Comparison of ENCODE assay signal across 31 cellular contexts in genomic region chr20:18087054-18087453, GRCh38. TPM values are rescaled to one million over a fixed set of nuclear protein-coding genes. Genes with fewer than 3 reads are reported as not detected.
"Had no signal": no experiment of that assay in that cellular context is flagged by ENCODE, and none has a peak within 500 bp of the region (broad histone marks: within the 10 kb centered on the region; RNA-seq: fewer than 3 reads in every experiment).

No MANE protein-coding gene starts in this region.

- H3K9me3 Mint-ChIP-seq: naive thymus-derived CD4-positive, alpha-beta T cell; nephron; stimulated activated effector memory CD8-positive, alpha-beta T cell treated with anti-CD3 and anti-CD28 coated beads, Interleukin-12 subunit alpha, Interleukin-12 subunit beta, amount 100 ng/mL, for 72 hours had no signal

- H3K36me3 Mint-ChIP-seq: naive thymus-derived CD4-positive, alpha-beta T cell had no signal

- H3K27me3 ChIP-seq: hepatocyte, left lung, sigmoid colon, tibial artery, upper lobe of right lung, uterus had no signal

- H3K27ac Mint-ChIP-seq: naive thymus-derived CD4-positive, alpha-beta T cell; nephron; stimulated activated effector memory CD8-positive, alpha-beta T cell treated with anti-CD3 and anti-CD28 coated beads, Interleukin-12 subunit alpha, Interleukin-12 subunit beta, amount 100 ng/mL, for 72 hours had no signal

- H3K4me3 Mint-ChIP-seq: naive thymus-derived CD4-positive, alpha-beta T cell; nephron; stimulated activated effector memory CD8-positive, alpha-beta T cell treated with anti-CD3 and anti-CD28 coated beads, Interleukin-12 subunit alpha, Interleukin-12 subunit beta, amount 100 ng/mL, for 72 hours had no signal

- H3K4me2 ChIP-seq: hepatocyte had no signal

- H3K79me2 ChIP-seq: hepatocyte had no signal

- H3K27ac ChIP-seq: coronary artery, esophagus muscularis mucosa, foreskin keratinocyte, gastroesophageal sphincter, heart left ventricle, hepatocyte, left lung, prostate gland, sigmoid colon, stomach, tibial artery, upper lobe of right lung, uterus had no signal

- H3K9me3 ChIP-seq: esophagus muscularis mucosa, gastroesophageal sphincter, heart left ventricle, left lung, prostate gland, sigmoid colon, stomach, tibial artery, upper lobe of right lung, uterus had no signal

- DNase-seq: dermis blood vessel endothelial cell; effector memory CD4-positive, alpha-beta T cell; foreskin keratinocyte; heart left ventricle; left lung; mesenchymal stem cell; midbrain; naive thymus-derived CD4-positive, alpha-beta T cell; nucleus accumbens; right cardiac atrium; sigmoid colon; stimulated activated CD4-positive, alpha-beta T cell treated with anti-CD3 and anti-CD28 coated beads, Interleukin-2, amount 100 ng/mL, for 24 hours; stimulated activated CD4-positive, alpha-beta T cell treated with anti-CD3 and anti-CD28 coated beads, Interleukin-4, amount 100 ng/mL, for 24 hours; stimulated activated naive CD4-positive, alpha-beta T cell treated with Interleukin-2 at 50 U/mL for 16 hours; stomach; tibial artery; upper lobe of right lung; uterus had no signal

- H3K36me3 ChIP-seq: esophagus muscularis mucosa, gastroesophageal sphincter, heart left ventricle, left lung, prostate gland, sigmoid colon, stomach, tibial artery, upper lobe of right lung, uterus had no signal

- H2AFZ ChIP-seq: hepatocyte had no signal

- H3K4me1 ChIP-seq: esophagus muscularis mucosa, foreskin keratinocyte, gastroesophageal sphincter, heart left ventricle, left lung, prostate gland, sigmoid colon, tibial artery, upper lobe of right lung, uterus had no signal

- H3K4me1 Mint-ChIP-seq: naive thymus-derived CD4-positive, alpha-beta T cell; nephron; stimulated activated effector memory CD8-positive, alpha-beta T cell treated with anti-CD3 and anti-CD28 coated beads, Interleukin-12 subunit alpha, Interleukin-12 subunit beta, amount 100 ng/mL, for 72 hours had no signal

- H3K4me3 ChIP-seq: coronary artery, esophagus muscularis mucosa, gastroesophageal sphincter, heart left ventricle, hepatocyte, left lung, prostate gland, sigmoid colon, stomach, tibial artery, upper lobe of right lung, uterus had no signal

RNA-seq across cellular contexts. Expression of gene OVOL2, which starts 29.3 kb away (rescaled TPM):
- total RNA-seq: dermis blood vessel endothelial cell; endothelial cell of umbilical vein; esophagus muscularis mucosa; fibroblast of lung; heart left ventricle; lung microvascular endothelial cell; naive thymus-derived CD4-positive, alpha-beta T cell; osteocyte; right cardiac atrium; sigmoid colon; skeletal muscle tissue; subcutaneous adipose tissue had no signal
